25 cellular contexts compared by ENCODE assay signal in genomic region chr5:7714697-7715096, GRCh38.
DNase-seq lines count a peak whose midpoint lies in the region; ATAC-seq, FAIRE-seq and TF ChIP-seq lines count a peak whose summit lies in the region.
"Had no signal": no experiment of that assay in that cellular context is flagged by ENCODE, and none has a peak within 500 bp of the region (broad histone marks: within the 10 kb centered on the region; RNA-seq: fewer than 3 reads in every experiment).

No MANE protein-coding gene starts in this region.

- H3K9ac ChIP-seq in K562 (ENCODE audit: insufficient read depth in 1 of 2, low read depth in 2 of 2, low read length in 2 of 2) = peak overlapping the region in 1 of 2 experiments; percentile 22; a peak in 2 of 4 replicates
- H3K9ac ChIP-seq: GM23248, SK-N-SH had no signal

- H3K4me3 Mint-ChIP-seq in neural crest cell (no peak overlapping the region), glutamatergic neuron (ENCODE audit: unreplicated experiment) (no peak overlapping the region)
- H3K4me3 Mint-ChIP-seq: CD8-positive, alpha-beta T cell had no signal

- H3K27ac Mint-ChIP-seq in neural crest cell (ENCODE audit: unreplicated experiment) = peak overlapping the region; percentile 57
- no peak overlapping the region for H3K27ac Mint-ChIP-seq in glutamatergic neuron (ENCODE audit: unreplicated experiment)
- H3K27ac Mint-ChIP-seq: CD8-positive, alpha-beta T cell had no signal

- CTCF ChIA-PET in K562 (lab: Yijun Ruan, JAX; ENCODE audit: low intra/inter-chr PET ratio) = no interaction called here

- H3K4me2 ChIP-seq in K562 (ENCODE audit: insufficient read depth, low read length) = peak overlapping the region; percentile 17; the same call in 1 of the 2 replicates
- H3K4me2 ChIP-seq: SK-N-SH had no signal

- H3K9me1 ChIP-seq in K562 (ENCODE audit: control insufficient read depth, insufficient read depth, low read length) = no peaks in the 10 kb centered on the region

- H3K36me3 ChIP-seq in K562 (ENCODE audit: control insufficient read depth, insufficient read depth, low read length) (no peaks in the 10 kb centered on the region), upper lobe of right lung (no peaks in the 10 kb centered on the region), gastroesophageal sphincter (peaks cover 0 to 9% of the 10 kb centered on the region in 2 donors)

- peak; percentile 36 for ATAC-seq in K562
- ATAC-seq in upper lobe of right lung = peak; percentile 26
- ATAC-seq in gastroesophageal sphincter = no peak
- ATAC-seq: CD8-positive, alpha-beta T cell; HepG2 had no signal

- in situ Hi-C loops in K562 (cut with MboI) = no loop called here

- no peak for TF ChIP-seq CTCF in K562 (IDR thresholded peaks at IDR 0.05 in 2 of 3, conservative IDR thresholded peaks at IDR 0.05 in 1 of 3; ENCODE audit: insufficient read depth in 2 of 3, low read depth in 1 of 3, low read length in 3 of 3)
- TF ChIP-seq CTCF in neural crest cell (conservative IDR thresholded peaks at IDR 0.05) = no peak
- no peak for TF ChIP-seq CTCF in upper lobe of right lung (IDR thresholded peaks at IDR 0.05)
- TF ChIP-seq CTCF in gastroesophageal sphincter (IDR thresholded peaks at IDR 0.05) = no peak
- no peak for TF ChIP-seq CTCF in glutamatergic neuron (IDR thresholded peaks at IDR 0.05; ENCODE audit: partially characterized antibody, unreplicated experiment)

- H3K27me3 ChIP-seq in K562 (ENCODE audit: control insufficient read depth in 2 of 2, insufficient read depth in 2 of 2, low read length in 2 of 2) (no peaks in the 10 kb centered on the region), upper lobe of right lung (no peaks in the 10 kb centered on the region), gastroesophageal sphincter (no peaks in the 10 kb centered on the region)

- H3K27me3 Mint-ChIP-seq in neural crest cell (ENCODE audit: low read depth) (no peaks in the 10 kb centered on the region), glutamatergic neuron (ENCODE audit: unreplicated experiment) (no peaks in the 10 kb centered on the region)

- no peak for TF ChIP-seq RAD21 in K562 (CRISPR knock-in tag; conservative IDR thresholded peaks at IDR 0.05 in 1 of 2, IDR thresholded peaks at IDR 0.05 in 1 of 2)

- H3K36me3 Mint-ChIP-seq in neural crest cell (ENCODE audit: low read depth) (no peaks in the 10 kb centered on the region), glutamatergic neuron (ENCODE audit: unreplicated experiment) (no peaks in the 10 kb centered on the region)
- H3K36me3 Mint-ChIP-seq: CD8-positive, alpha-beta T cell had no signal

- POLR2A ChIA-PET in K562 (lab: Yijun Ruan, JAX) = no interaction called here

- H3K4me1 Mint-ChIP-seq in neural crest cell (no peaks in the 10 kb centered on the region), glutamatergic neuron (ENCODE audit: low read depth, unreplicated experiment) (peaks cover 9% of the 10 kb centered on the region)

- H3K27ac ChIP-seq in K562 (ENCODE audit: extremely low read depth, low read depth, low read length) (peak overlapping the region; percentile 59; the same call in 1 of the 3 replicates), upper lobe of right lung (no peak overlapping the region), gastroesophageal sphincter (no peak overlapping the region)
- H3K27ac ChIP-seq: GM23248 had no signal

- no peak overlapping the region for H2AFZ ChIP-seq in K562 (ENCODE audit: low read depth, low read length)
- H2AFZ ChIP-seq: GM23248 had no signal

- no peak for FAIRE-seq in K562 (lab: Jason Lieb, UNC)
- FAIRE-seq: GM12891, GM19239, HepG2, RCC 7860 had no signal

- H3K9me3 Mint-ChIP-seq in neural crest cell (peaks cover 4% of the 10 kb centered on the region), glutamatergic neuron (ENCODE audit: unreplicated experiment) (peaks cover 2% of the 10 kb centered on the region)
- H3K9me3 Mint-ChIP-seq: CD8-positive, alpha-beta T cell had no signal

- H3K9me3 ChIP-seq in K562 (replicated peaks; ENCODE audit: control insufficient read depth, insufficient read depth, low read depth, low read length) (no peaks in the 10 kb centered on the region), upper lobe of right lung (no peaks in the 10 kb centered on the region), gastroesophageal sphincter (no peaks in the 10 kb centered on the region)
- H3K9me3 ChIP-seq: Caco-2, SK-N-SH had no signal

- no TSS peak for BruUV-seq in K562 (replicated peaks; lab: Mats Ljungman, UMichigan)

- TF ChIP-seq POLR2A in K562 (conservative IDR thresholded peaks at IDR 0.05) (no peak), gastroesophageal sphincter (IDR thresholded peaks at IDR 0.05) (no peak)

- intact Hi-C loops in K562 (cut with micrococcal nuclease) (no loop called here), upper lobe of right lung (cut with DNase I) (no loop called here)

- TF ChIP-seq EP300 in K562 (IDR thresholded peaks at IDR 0.05; ENCODE audit: low read length) (no peak), gastroesophageal sphincter (IDR thresholded peaks at IDR 0.05) (no peak)

- H4K20me1 ChIP-seq in K562 (replicated peaks; ENCODE audit: control insufficient read depth, insufficient read depth, low read length) = no peaks in the 10 kb centered on the region

- H3K4me3 ChIP-seq in K562 = no peak overlapping the region
- H3K4me3 ChIP-seq in upper lobe of right lung = no peak overlapping the region
- no peak overlapping the region for H3K4me3 ChIP-seq in gastroesophageal sphincter
- H3K4me3 ChIP-seq: GM23248 had no signal

- no peaks in the 10 kb centered on the region for H3K79me2 ChIP-seq in K562 (ENCODE audit: control insufficient read depth, insufficient read depth, low read length)

- H3K4me1 ChIP-seq in K562 (replicated peaks in 1 of 2; ENCODE audit: control insufficient read depth in 2 of 2, insufficient read depth in 2 of 2, low read length in 2 of 2) = peaks cover 0 to 7% of the 10 kb centered on the region in 2 experiments; a peak in 2 of 5 replicates
- no peaks in the 10 kb centered on the region for H3K4me1 ChIP-seq in upper lobe of right lung
- no peaks in the 10 kb centered on the region for H3K4me1 ChIP-seq in gastroesophageal sphincter

- peak; percentile 17 for DNase-seq in HT1080 (ENCODE audit: low read depth)
- DNase-seq in K562 (ENCODE audit: extremely low read depth in 1 of 4, low spot score in 3 of 4) = peak in 1 of 4 experiments; percentile 4
- DNase-seq in neural crest cell (ENCODE audit: low read depth, low spot score) = no peak
- no peak for DNase-seq in upper lobe of right lung
- DNase-seq in 8988T = no peak
- no peak for DNase-seq in glutamatergic neuron
- DNase-seq: Caco-2; CD8-positive, alpha-beta T cell; DMS79; GF-D8; H7; Kasumi-1; MV-4-11; NCI-H1105; NCI-H1436 treated with DMSO at 0.1 percent for 48 hours; NCI-H187 treated with DMSO at 0.1 percent for 48 hours; NCI-H524; NCI-H748 treated with DMSO at 0.1 percent for 48 hours; SK-N-SH had no signal

TF ChIP-seq in K562, 482 proteins besides CTCF, POLR2A, EP300 and RAD21:
- no peak for TF ChIP-seq HMGXB4 (CRISPR knock-in tag; IDR thresholded peaks at IDR 0.05)
- peak; percentile 11; the same call in 1 of the 2 replicates for TF ChIP-seq ZNF584 (CRISPR knock-in tag; IDR thresholded peaks at IDR 0.05; ENCODE audit: low read depth)
TF ChIP-seq in K562: peak in this region for 1.
